ENCODE assay signal across 9 cellular contexts in genomic region chr3:129015388-129016105, GRCh38. TPM values are rescaled to one million over a fixed set of nuclear protein-coding genes. Genes with fewer than 3 reads are reported as not detected.
DNase-seq lines count a peak whose midpoint lies in the region; ATAC-seq, FAIRE-seq and TF ChIP-seq lines count a peak whose summit lies in the region.
"Had no signal": no experiment of that assay in that cellular context is flagged by ENCODE, and none has a peak within 500 bp of the region (broad histone marks: within the 10 kb centered on the region; RNA-seq: fewer than 3 reads in every experiment).

No MANE protein-coding gene starts in this region.

- intact Hi-C loops in left ventricle myocardium superior (cut with micrococcal nuclease): no loop called here

- no peak for FAIRE-seq in D721Med (lab: Jason Lieb, UNC)

- H3K4me3 Mint-ChIP-seq in osteocyte (ENCODE audit: unreplicated experiment): no peak overlapping the region
- H3K4me3 Mint-ChIP-seq: neural crest cell had no signal

- H3K27ac ChIP-seq in KOPT-K1 (ENCODE audit: low read depth, low read length, poor library complexity, severe bottlenecking): peak overlapping the region; percentile 80

- DNase-seq in activated CD8-positive, alpha-beta memory T cell treated with anti-CD3 and anti-CD28 coated beads, Interleukin-2, amount 50 U/mL, for 48 hours: peak; percentile 76
- DNase-seq in left ventricle myocardium superior: no peak
- peak; percentile 61 for DNase-seq in stimulated activated CD8-positive, alpha-beta memory T cell treated with anti-CD3 and anti-CD28 coated beads, Interleukin-4, amount 100 ng/mL, for 48 hours
- DNase-seq in RKO (ENCODE audit: low spot score): no peak
- no peak for DNase-seq in osteocyte (ENCODE audit: extremely low spot score, unreplicated experiment)
- DNase-seq in D721Med (ENCODE audit: insufficient read length, low spot score): no peak

- H3K4me1 Mint-ChIP-seq in osteocyte (ENCODE audit: unreplicated experiment): no peaks in the 10 kb centered on the region

- no peaks in the 10 kb centered on the region for H3K36me3 ChIP-seq in KOPT-K1 (ENCODE audit: insufficient read depth, low read length)

- no peaks in the 10 kb centered on the region for H3K9me3 ChIP-seq in KOPT-K1 (ENCODE audit: insufficient read depth, low read length, poor library complexity, severe bottlenecking)

- H3K36me3 Mint-ChIP-seq in osteocyte (ENCODE audit: unreplicated experiment): no peaks in the 10 kb centered on the region

- no peak overlapping the region for H3K27ac Mint-ChIP-seq in osteocyte (ENCODE audit: unreplicated experiment)

- H3K9me3 Mint-ChIP-seq in osteocyte (ENCODE audit: unreplicated experiment): no peaks in the 10 kb centered on the region
- H3K9me3 Mint-ChIP-seq: neural crest cell had no signal

- peaks cover 7% of the 10 kb centered on the region for H3K27me3 Mint-ChIP-seq in osteocyte (ENCODE audit: unreplicated experiment)

- ATAC-seq in left ventricle myocardium superior: peak; percentile 44
- ATAC-seq in HG02678 (IDR thresholded peaks at IDR 0.05; ENCODE audit: unreplicated experiment): no peak

- TF ChIP-seq CTCF in osteocyte (IDR thresholded peaks at IDR 0.05) (no peak), D721Med (IDR thresholded peaks at IDR 0.05; ENCODE audit: insufficient read depth, missing control alignments) (no peak)

RNA-seq across cellular contexts. Expression of gene EFCC1, which starts 14.4 kb away (rescaled TPM):
- total RNA-seq in left ventricle myocardium superior (3.0 TPM), osteocyte (0.13 TPM in 1 of 2 replicates, not detected in the other)

RNA-seq across cellular contexts. Expression of gene CFAP92, which starts 21.7 kb away (rescaled TPM):
- total RNA-seq in left ventricle myocardium superior (0.27 TPM), osteocyte (0.18 TPM in 1 of 2 replicates, not detected in the other)

RNA-seq across cellular contexts. Expression of gene GP9, which starts 45.0 kb away (rescaled TPM):
- total RNA-seq in left ventricle myocardium superior: not detected
- not detected in 2 replicates for total RNA-seq in osteocyte
- total RNA-seq: neural crest cell had no signal

Comparison
In these comparisons a context has a peak if more than half of its experiments do, and no peak if none do; other contexts are left out.
1. DNase-seq: peak in activated CD8-positive, alpha-beta memory T cell treated with anti-CD3 and anti-CD28 coated beads, Interleukin-2, amount 50 U/mL, for 48 hours (single experiment) and stimulated activated CD8-positive, alpha-beta memory T cell treated with anti-CD3 and anti-CD28 coated beads, Interleukin-4, amount 100 ng/mL, for 48 hours (single experiment); none in left ventricle myocardium superior (single experiment), RKO (single experiment), osteocyte (single experiment) and D721Med (single experiment).